8 cellular contexts compared by ENCODE assay signal in genomic region chr17:54900457-54901229, GRCh38. TPM values are rescaled to one million over a fixed set of nuclear protein-coding genes. Genes with fewer than 3 reads are reported as not detected.
A peak's percentile ranks its signal among the peaks of the same experiment; 100 is the strongest.
DNase-seq lines count a peak whose midpoint lies in the region; ATAC-seq and TF ChIP-seq lines count a peak whose summit lies in the region.

A gene with protein sequence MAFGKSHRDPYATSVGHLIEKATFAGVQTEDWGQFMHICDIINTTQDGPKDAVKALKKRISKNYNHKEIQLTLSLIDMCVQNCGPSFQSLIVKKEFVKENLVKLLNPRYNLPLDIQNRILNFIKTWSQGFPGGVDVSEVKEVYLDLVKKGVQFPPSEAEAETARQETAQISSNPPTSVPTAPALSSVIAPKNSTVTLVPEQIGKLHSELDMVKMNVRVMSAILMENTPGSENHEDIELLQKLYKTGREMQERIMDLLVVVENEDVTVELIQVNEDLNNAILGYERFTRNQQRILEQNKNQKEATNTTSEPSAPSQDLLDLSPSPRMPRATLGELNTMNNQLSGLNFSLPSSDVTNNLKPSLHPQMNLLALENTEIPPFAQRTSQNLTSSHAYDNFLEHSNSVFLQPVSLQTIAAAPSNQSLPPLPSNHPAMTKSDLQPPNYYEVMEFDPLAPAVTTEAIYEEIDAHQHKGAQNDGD (plus strand): TSS chr17:54900852. CDS start chr17:54900866, 14 bp downstream.

- no peaks in the 10 kb centered on the region; the same call in 1 of the 2 replicates for H3K36me3 Mint-ChIP-seq in HFFc6 (ENCODE audit: low read depth)

- H3K4me3 Mint-ChIP-seq in HFFc6 = peak within 1 kb of the TSS; percentile 96

- TF ChIP-seq CTCF in GM12874 (IDR thresholded peaks at IDR 0.05; ENCODE audit: insufficient read depth, low read depth, low read length) (0 out of 2 replicates have a peak, but pooled peaks have one; percentile 20), HFFc6 (IDR thresholded peaks at IDR 0.05) (peak; percentile 36), liver (IDR thresholded peaks at IDR 0.05; ENCODE audit: low read depth, low read length, missing input control) (peak; percentile 27)

- peak within 1 kb of the TSS; percentile 57 to 83 (median 79) for H3K4me3 ChIP-seq in liver (ENCODE audit: low read depth in 1 of 3, low read length in 3 of 3)

- H3K27me3 Mint-ChIP-seq in HFFc6 (ENCODE audit: insufficient read depth) = peaks cover 8% of the 10 kb centered on the region

- no peaks in the 10 kb centered on the region for H3K9me3 Mint-ChIP-seq in HFFc6

- H3K4me1 ChIP-seq in liver (ENCODE audit: control insufficient read depth in 4 of 4, insufficient read depth in 4 of 4, low read length in 3 of 4) = peaks cover 0 to 23% (median 16%) of the 10 kb centered on the region in 4 donors

- H3K9me3 ChIP-seq in liver (ENCODE audit: control insufficient read depth in 4 of 4, low read length in 3 of 4) = no peaks in the 10 kb centered on the region

- DNase-seq in HFFc6 (peak; percentile 58), NCI-H1105 (lab: John Stamatoyannopoulos, UW) (peak; percentile 88), T follicular helper cell (ENCODE audit: low read depth) (peak; percentile 1), dermis blood vessel endothelial cell (peak; percentile 21)
- peak in 2 of 3 donors; percentile 8 for DNase-seq in stimulated activated CD4-positive, alpha-beta T cell treated with anti-CD3 and anti-CD28 coated beads, TNF-alpha, amount 100 ng/mL, for 48 hours (ENCODE audit: low read depth in 3 of 3)

- TF ChIP-seq RAD21 in liver (IDR thresholded peaks at IDR 0.05) = peak; percentile 24 to 31

- peak within 1 kb of the TSS; percentile 81 for H3K27ac Mint-ChIP-seq in HFFc6

- no peaks in the 10 kb centered on the region for H3K27me3 ChIP-seq in liver (ENCODE audit: control insufficient read depth in 4 of 4, insufficient read depth in 4 of 4, low read length in 3 of 4)

- peak within 1 kb of the TSS; percentile 63 to 72 for H3K9ac ChIP-seq in liver (ENCODE audit: low read depth in 1 of 2, low read length in 2 of 2)

- 2% methylated on average over 67 of the region's 67 CpGs for WGBS in liver

- ATAC-seq in GM19328 (IDR thresholded peaks at IDR 0.05; ENCODE audit: unreplicated experiment) = no peak

- H3K4me1 Mint-ChIP-seq in HFFc6 (ENCODE audit: low read depth) = 0 out of 2 replicates have a peak, but pooled peaks cover 7% of the 10 kb centered on the region

- no peaks in the 10 kb centered on the region for H3K36me3 ChIP-seq in liver (ENCODE audit: control insufficient read depth in 4 of 4, insufficient read depth in 3 of 4, low read depth in 1 of 4, low read length in 3 of 4)

- peak within 1 kb of the TSS; percentile 13 to 83 for H3K27ac ChIP-seq in liver (ENCODE audit: low read depth in 1 of 2, low read length in 2 of 2)

TF ChIP-seq in liver, 16 proteins besides CTCF, POLR2A, EP300 and RAD21:
- TF ChIP-seq EGR1 (IDR thresholded peaks at IDR 0.05; ENCODE audit: low read depth in 2 of 2) (peak in 1 of 2 donors; percentile 22), ZBTB33 (IDR thresholded peaks at IDR 0.05) (no peak), JUND (IDR thresholded peaks at IDR 0.05) (no peak), FOXA1 (IDR thresholded peaks at IDR 0.05) (no peak), ATF3 (IDR thresholded peaks at IDR 0.05) (no peak), RXRA (IDR thresholded peaks at IDR 0.05) (peak in 1 of 2 donors; percentile 2), FOXA2 (IDR thresholded peaks at IDR 0.05) (no peak), HNF4A (conservative IDR thresholded peaks at IDR 0.05) (no peak), REST (IDR thresholded peaks at IDR 0.05) (peak; percentile 48), YY1 (IDR thresholded peaks at IDR 0.05) (peak; percentile 83), NR2F2 (IDR thresholded peaks at IDR 0.05) (no peak), SP1 (IDR thresholded peaks at IDR 0.05) (peak; percentile 25), GABPA (IDR thresholded peaks at IDR 0.05 in 1 of 2, conservative IDR thresholded peaks at IDR 0.05 in 1 of 2) (peak in 1 of 2 donors; percentile 31)
TF ChIP-seq in liver: peak in this region for 6.

RNA-seq across cellular contexts. Expression of the gene that starts here (rescaled TPM):
- total RNA-seq in HFFc6 (2021; fragmentation: NEBNext Ultra II Directional; extraction: Animal tissue kit (Norgen Biotek cat#: 25700)) = 10 to 100 TPM; 15.4 to 26.0 (median 21.7) TPM
- total RNA-seq in dermis blood vessel endothelial cell (0.34 and 0.70 TPM in 2 replicates), liver (100 to 1,000 TPM in 1 of 2 donors, 10 to 100 TPM in 1; 21.4 to 119 TPM)
- 10 to 100 TPM; 28.0 to 39.8 TPM for polyA plus RNA-seq in liver

Comparison
In these comparisons a context has a peak if more than half of its experiments do, and no peak if none do; other contexts are left out.
1. Peak in DNase-seq in dermis blood vessel endothelial cell; RNA of the gene not detected or under 1 TPM.
2. DNase-seq: peak in every context shown above with its lines; median percentile 88 in NCI-H1105; 58 in HFFc6; 21 in dermis blood vessel endothelial cell; 8 in stimulated activated CD4-positive, alpha-beta T cell treated with anti-CD3 and anti-CD28 coated beads, TNF-alpha, amount 100 ng/mL, for 48 hours; 1 in T follicular helper cell.